ENCODE assay signal across 2 cellular contexts in genomic region chr17:49525831-49526741, GRCh38.
TF ChIP-seq lines count a peak whose summit lies in the region.

No MANE protein-coding gene starts in this region.

TF ChIP-seq in liver, 16 proteins besides CTCF, POLR2A, EP300 and RAD21:
- TF ChIP-seq NR2F2 (IDR thresholded peaks at IDR 0.05) (no peak), SP1 (IDR thresholded peaks at IDR 0.05) (no peak), ATF3 (IDR thresholded peaks at IDR 0.05) (no peak), FOXA2 (IDR thresholded peaks at IDR 0.05) (no peak), ZBTB33 (IDR thresholded peaks at IDR 0.05) (no peak), REST (IDR thresholded peaks at IDR 0.05) (no peak), GABPA (IDR thresholded peaks at IDR 0.05 in 1 of 2, conservative IDR thresholded peaks at IDR 0.05 in 1 of 2) (no peak), MAX (IDR thresholded peaks at IDR 0.05) (no peak), FOXA1 (IDR thresholded peaks at IDR 0.05) (no peak), YY1 (IDR thresholded peaks at IDR 0.05) (no peak), JUND (IDR thresholded peaks at IDR 0.05) (no peak), TAF1 (conservative IDR thresholded peaks at IDR 0.05) (no peak), HNF4A (conservative IDR thresholded peaks at IDR 0.05) (no peak)

TF ChIP-seq in HepG2, 621 proteins besides CTCF, POLR2A, EP300 and RAD21:
- no peak for TF ChIP-seq FOXA3 (CRISPR knock-in tag; IDR thresholded peaks at IDR 0.05)
- TF ChIP-seq ZBTB42 (CRISPR knock-in tag; IDR thresholded peaks at IDR 0.05), result no peak
- TF ChIP-seq HCFC1 (IDR thresholded peaks at IDR 0.05; ENCODE audit: low read depth, low read length), result no peak
- no peak for TF ChIP-seq CEBPB (IDR thresholded peaks at IDR 0.05; ENCODE audit: borderline replicate concordance, low read depth, low read length)
- TF ChIP-seq SUZ12 (IDR thresholded peaks at IDR 0.05; ENCODE audit: low read depth, low read length), result no peak
- TF ChIP-seq FOXK2 (IDR thresholded peaks at IDR 0.05), result no peak
- TF ChIP-seq ZBTB43 (CRISPR knock-in tag; conservative IDR thresholded peaks at IDR 0.05), result no peak
- no peak for TF ChIP-seq RELA (CRISPR knock-in tag; IDR thresholded peaks at IDR 0.05)
- TF ChIP-seq NRL (CRISPR knock-in tag; IDR thresholded peaks at IDR 0.05; ENCODE audit: borderline replicate concordance), result no peak
- no peak for TF ChIP-seq THRA (CRISPR knock-in tag; IDR thresholded peaks at IDR 0.05; ENCODE audit: borderline replicate concordance)
- TF ChIP-seq ZNF10 (CRISPR knock-in tag; IDR thresholded peaks at IDR 0.05; ENCODE audit: borderline replicate concordance, low read depth), result no peak
- TF ChIP-seq KLF15 (CRISPR knock-in tag; IDR thresholded peaks at IDR 0.05; ENCODE audit: borderline replicate concordance), result no peak
- TF ChIP-seq HNRNPL (IDR thresholded peaks at IDR 0.05; ENCODE audit: low read depth, low read length), result no peak
- no peak for TF ChIP-seq GABPB1 (CRISPR knock-in tag; IDR thresholded peaks at IDR 0.05)
- no peak for TF ChIP-seq ZNF513 (CRISPR knock-in tag; conservative IDR thresholded peaks at IDR 0.05)
- TF ChIP-seq ZFP90 (CRISPR knock-in tag; IDR thresholded peaks at IDR 0.05; ENCODE audit: borderline replicate concordance), result no peak
- TF ChIP-seq HOXA9 (CRISPR knock-in tag; IDR thresholded peaks at IDR 0.05; ENCODE audit: borderline replicate concordance), result no peak
- TF ChIP-seq ZNF468 (CRISPR knock-in tag; IDR thresholded peaks at IDR 0.05), result no peak
- TF ChIP-seq ZHX2 (IDR thresholded peaks at IDR 0.05; ENCODE audit: low read depth), result no peak
- no peak for TF ChIP-seq ZHX2 (CRISPR knock-in tag; IDR thresholded peaks at IDR 0.05; ENCODE audit: borderline replicate concordance)
- no peak for TF ChIP-seq PHB2 (IDR thresholded peaks at IDR 0.05; ENCODE audit: partially characterized antibody)
